In genomic region chr2:207219716-207220414, GRCh38 we compare ENCODE assay signal across 15 cellular contexts. TPM values are rescaled to one million over a fixed set of nuclear protein-coding genes. Genes with fewer than 3 reads are reported as not detected.
DNase-seq lines count a peak whose midpoint lies in the region; ATAC-seq and TF ChIP-seq lines count a peak whose summit lies in the region.
"Had no signal": no experiment of that assay in that cellular context is flagged by ENCODE, and none has a peak within 500 bp of the region (broad histone marks: within the 10 kb centered on the region; RNA-seq: fewer than 3 reads in every experiment).

No MANE protein-coding gene starts in this region.

- peaks cover 0 to 1% (median 0%) of the 10 kb centered on the region in 5 donors for H3K36me3 Mint-ChIP-seq in naive thymus-derived CD4-positive, alpha-beta T cell
- H3K36me3 Mint-ChIP-seq: stimulated activated memory B cell treated with anti-CD40 and anti-IgM and Interleukin-4, amounts not matched to agents 10 μg/mL and 1 μg/mL and 100 μg/mL, for 72 hours had no signal

- no peaks in the 10 kb centered on the region for H3K27me3 ChIP-seq in neural cell (ENCODE audit: insufficient read depth, low read depth, low read length)
- no peaks in the 10 kb centered on the region for H3K27me3 ChIP-seq in upper lobe of right lung
- H3K27me3 ChIP-seq in naive thymus-derived CD4-positive, alpha-beta T cell (ENCODE audit: control insufficient read depth in 2 of 2, insufficient read depth in 2 of 2, low read length in 2 of 2), result no peaks in the 10 kb centered on the region
- H3K27me3 ChIP-seq: dorsolateral prefrontal cortex, SJCRH30 had no signal

- H3K4me1 ChIP-seq in upper lobe of right lung, result no peaks in the 10 kb centered on the region
- peaks cover 0 to 5% of the 10 kb centered on the region in 2 donors for H3K4me1 ChIP-seq in naive thymus-derived CD4-positive, alpha-beta T cell (ENCODE audit: control insufficient read depth in 2 of 2, insufficient read depth in 2 of 2, low read length in 2 of 2)

- H3K9me3 Mint-ChIP-seq in naive thymus-derived CD4-positive, alpha-beta T cell, result no peaks in the 10 kb centered on the region
- H3K9me3 Mint-ChIP-seq: activated T-helper 17 cell treated with anti-CD3 and anti-CD28 coated beads, Interleukin-2, amount 50 U/mL, for 72 hours; stimulated activated memory B cell treated with anti-CD40 and anti-IgM and Interleukin-4, amounts not matched to agents 10 μg/mL and 1 μg/mL and 100 μg/mL, for 72 hours had no signal

- no peak overlapping the region for H3K9ac ChIP-seq in neural cell (ENCODE audit: low read length)

- H3K27ac Mint-ChIP-seq in naive thymus-derived CD4-positive, alpha-beta T cell, result no peak overlapping the region
- H3K27ac Mint-ChIP-seq: activated CD4-positive, alpha-beta T cell treated with anti-CD3 and anti-CD28 coated beads for 36 hours; activated T-helper 17 cell treated with anti-CD3 and anti-CD28 coated beads, Interleukin-2, amount 50 U/mL, for 72 hours; stimulated activated memory B cell treated with anti-CD40 and anti-IgM and Interleukin-4, amounts not matched to agents 10 μg/mL and 1 μg/mL and 100 μg/mL, for 72 hours had no signal

- no peaks in the 10 kb centered on the region for H3K79me2 ChIP-seq in neural cell (replicated peaks; ENCODE audit: insufficient read depth, low read length)

- H3F3A ChIP-seq in neural cell (ENCODE audit: insufficient read depth, low read length, poor library complexity, severe bottlenecking), result no peaks in the 10 kb centered on the region

- intact Hi-C loops in upper lobe of right lung (cut with DNase I), result no loop called here
- intact Hi-C loops in naive thymus-derived CD4-positive, alpha-beta T cell (cut with micrococcal nuclease), result no loop called here

- DNase-seq in EH (ENCODE audit: low read depth) (peak; percentile 87), NCI-H69 (lab: John Stamatoyannopoulos, UW) (peak; percentile 67), dedifferentiated amniotic fluid mesenchymal stem cell (ENCODE audit: extremely low spot score) (peak; percentile 85), upper lobe of right lung (no peak), NCI-H1048 (lab: John Stamatoyannopoulos, UW) (no peak), GM19238 (ENCODE audit: insufficient read length, low spot score) (no peak)
- DNase-seq in naive thymus-derived CD4-positive, alpha-beta T cell, result no peak
- DNase-seq: activated CD4-positive, alpha-beta T cell treated with anti-CD3 and anti-CD28 coated beads for 36 hours; Calu3; SJCRH30 had no signal

- peaks cover 0 to 16% (median 0%) of the 10 kb centered on the region in 5 donors for H3K27me3 Mint-ChIP-seq in naive thymus-derived CD4-positive, alpha-beta T cell
- H3K27me3 Mint-ChIP-seq: stimulated activated memory B cell treated with anti-CD40 and anti-IgM and Interleukin-4, amounts not matched to agents 10 μg/mL and 1 μg/mL and 100 μg/mL, for 72 hours had no signal

- no peak for TF ChIP-seq EP300 in neural cell (conservative IDR thresholded peaks at IDR 0.05; ENCODE audit: poor library complexity, severe bottlenecking)

- TF ChIP-seq RAD21 in neural cell (conservative IDR thresholded peaks at IDR 0.05), result no peak

- H3K4me3 Mint-ChIP-seq in naive thymus-derived CD4-positive, alpha-beta T cell, result no peak overlapping the region
- H3K4me3 Mint-ChIP-seq: activated CD4-positive, alpha-beta T cell treated with anti-CD3 and anti-CD28 coated beads for 36 hours; activated T-helper 17 cell treated with anti-CD3 and anti-CD28 coated beads, Interleukin-2, amount 50 U/mL, for 72 hours; stimulated activated memory B cell treated with anti-CD40 and anti-IgM and Interleukin-4, amounts not matched to agents 10 μg/mL and 1 μg/mL and 100 μg/mL, for 72 hours had no signal

- H3K4me1 Mint-ChIP-seq in naive thymus-derived CD4-positive, alpha-beta T cell, result peaks cover 3 to 13% (median 7%) of the 10 kb centered on the region in 7 donors

- no peaks in the 10 kb centered on the region for H4K20me1 ChIP-seq in neural cell (ENCODE audit: insufficient read depth)

- CTCF ChIA-PET in naive thymus-derived CD4-positive, alpha-beta T cell (lab: Charles Lee), result no interaction called here

- TF ChIP-seq CTCF in neural cell (IDR thresholded peaks at IDR 0.05; ENCODE audit: poor library complexity, severe bottlenecking) (no peak), upper lobe of right lung (IDR thresholded peaks at IDR 0.05) (no peak)

- no peak overlapping the region for H3K4me2 ChIP-seq in neural cell (ENCODE audit: low read length)

- no peak for ATAC-seq in upper lobe of right lung
- no peak for ATAC-seq in naive thymus-derived CD4-positive, alpha-beta T cell
- ATAC-seq: activated CD4-positive, alpha-beta T cell treated with anti-CD3 and anti-CD28 coated beads for 36 hours; activated T-helper 17 cell treated with anti-CD3 and anti-CD28 coated beads, Interleukin-2, amount 50 U/mL, for 72 hours; K562; stimulated activated memory B cell treated with anti-CD40 and anti-IgM and Interleukin-4, amounts not matched to agents 10 μg/mL and 1 μg/mL and 100 μg/mL, for 72 hours had no signal

- H2AFZ ChIP-seq in neural cell (ENCODE audit: low read depth, low read length), result peak overlapping the region; percentile 40

- H3K27ac ChIP-seq in neural cell (ENCODE audit: low read length), result peak overlapping the region; percentile 62
- H3K27ac ChIP-seq in upper lobe of right lung, result no peak overlapping the region
- H3K27ac ChIP-seq in naive thymus-derived CD4-positive, alpha-beta T cell (ENCODE audit: low read depth, low read length), result no peak overlapping the region
- H3K27ac ChIP-seq: SJCRH30 had no signal

- H3K9me2 ChIP-seq in neural cell (ENCODE audit: insufficient read depth, low read length), result no peaks in the 10 kb centered on the region

- POLR2A ChIA-PET in naive thymus-derived CD4-positive, alpha-beta T cell (lab: Charles Lee), result interaction anchor here (0.6 kb wide), 1 partner anchor 18 kb away, joined by 3 read pairs; no protein-coding TSS in a partner anchor

- no peaks in the 10 kb centered on the region for H3K9me3 ChIP-seq in neural cell (ENCODE audit: low read length)
- no peaks in the 10 kb centered on the region for H3K9me3 ChIP-seq in upper lobe of right lung
- no peaks in the 10 kb centered on the region for H3K9me3 ChIP-seq in naive thymus-derived CD4-positive, alpha-beta T cell (ENCODE audit: control insufficient read depth in 2 of 3, low read length in 3 of 3)
- H3K9me3 ChIP-seq: SJCRH30 had no signal

- H3K36me3 ChIP-seq in neural cell (ENCODE audit: insufficient read depth, low read length) (no peaks in the 10 kb centered on the region), upper lobe of right lung (no peaks in the 10 kb centered on the region)
- no peaks in the 10 kb centered on the region for H3K36me3 ChIP-seq in naive thymus-derived CD4-positive, alpha-beta T cell (ENCODE audit: control insufficient read depth in 2 of 3, insufficient read depth in 3 of 3, low read length in 3 of 3)
- H3K36me3 ChIP-seq: SJCRH30 had no signal

- no peak overlapping the region for H3K4me3 ChIP-seq in neural cell (ENCODE audit: low read length)
- H3K4me3 ChIP-seq in upper lobe of right lung, result no peak overlapping the region
- no peak overlapping the region for H3K4me3 ChIP-seq in naive thymus-derived CD4-positive, alpha-beta T cell (ENCODE audit: low read length)
- H3K4me3 ChIP-seq: K562, SJCRH30 had no signal

TF ChIP-seq in neural cell, 6 proteins besides CTCF, POLR2A, EP300 and RAD21:
- TF ChIP-seq MXI1 (conservative IDR thresholded peaks at IDR 0.05; ENCODE audit: poor library complexity, severe bottlenecking) (no peak), SMC3 (conservative IDR thresholded peaks at IDR 0.05; ENCODE audit: poor library complexity) (no peak), REST (IDR thresholded peaks at IDR 0.05; ENCODE audit: borderline replicate concordance) (peak; percentile 43)
TF ChIP-seq in neural cell: peak in this region for 1.

RNA-seq across cellular contexts. Expression of gene KLF7, which starts 54.1 kb away (rescaled TPM):
- 28.1 and 31.5 TPM in 2 replicates for polyA plus RNA-seq in neural cell
- polyA minus RNA-seq in neural cell, result 102 and 141 TPM in 2 replicates
- 62.1 TPM for total RNA-seq in upper lobe of right lung
- 10 to 100 TPM; 25.4 to 93.3 (median 78.0) TPM for total RNA-seq in naive thymus-derived CD4-positive, alpha-beta T cell
- polyA plus RNA-seq in naive thymus-derived CD4-positive, alpha-beta T cell, result 10 to 100 TPM; 18.7 to 23.1 TPM

Comparison
In these comparisons a context has a peak if more than half of its experiments do, and no peak if none do; other contexts are left out.
1. DNase-seq: peak in EH (single experiment), NCI-H69 (single experiment) and dedifferentiated amniotic fluid mesenchymal stem cell (single experiment); none in upper lobe of right lung (single experiment), naive thymus-derived CD4-positive, alpha-beta T cell (0 of 9), NCI-H1048 (single experiment) and GM19238 (single experiment).